In genomic region chr19:41230067-41230857, GRCh38 we compare ENCODE assay signal across 2 cellular contexts.
TF ChIP-seq lines count a peak whose summit lies in the region.

No MANE protein-coding gene starts in this region.

TF ChIP-seq in GM12891, 5 proteins besides CTCF, POLR2A, EP300 and RAD21:
- TF ChIP-seq SPI1 (IDR thresholded peaks at IDR 0.05; ENCODE audit: low read depth, low read length) (no peak), PAX5 (IDR thresholded peaks at IDR 0.05; ENCODE audit: insufficient read depth, low read length, severe bottlenecking) (no peak), TAF1 (IDR thresholded peaks at IDR 0.05; ENCODE audit: low read depth, low read length) (no peak), POLR2AphosphoS5 (IDR thresholded peaks at IDR 0.05; ENCODE audit: low read depth, low read length) (no peak), POU2F2 (IDR thresholded peaks at IDR 0.05; ENCODE audit: low read depth, low read length) (no peak)
TF ChIP-seq in GM12891: peak in this region for 0.

TF ChIP-seq in IMR-90, 13 proteins besides CTCF, POLR2A, EP300 and RAD21:
- TF ChIP-seq NFE2L2 (IDR thresholded peaks at IDR 0.05; ENCODE audit: low read depth, low read length) (no peak), CHD1 (IDR thresholded peaks at IDR 0.05; ENCODE audit: low read depth, low read length) (no peak), MAZ (IDR thresholded peaks at IDR 0.05; ENCODE audit: borderline replicate concordance, low read depth, low read length) (no peak), RCOR1 (IDR thresholded peaks at IDR 0.05; ENCODE audit: insufficient replicate concordance, low read length) (no peak), CEBPB (IDR thresholded peaks at IDR 0.05; ENCODE audit: low read depth, low read length) (no peak), RFX5 (IDR thresholded peaks at IDR 0.05; ENCODE audit: low read depth, low read length) (no peak), USF2 (IDR thresholded peaks at IDR 0.05; ENCODE audit: low read depth, low read length) (no peak), BHLHE40 (IDR thresholded peaks at IDR 0.05; ENCODE audit: low read depth, low read length) (no peak), ELK1 (IDR thresholded peaks at IDR 0.05; ENCODE audit: borderline replicate concordance, low read depth, low read length) (no peak), SMC3 (IDR thresholded peaks at IDR 0.05; ENCODE audit: low read depth, low read length) (no peak), MAFK (IDR thresholded peaks at IDR 0.05; ENCODE audit: low read depth, low read length) (no peak), MXI1 (IDR thresholded peaks at IDR 0.05; ENCODE audit: borderline replicate concordance, low read depth, low read length) (no peak), FOS (IDR thresholded peaks at IDR 0.05; ENCODE audit: low read depth, low read length) (no peak)
